In genomic region chr5:60677831-60678664, GRCh38 we compare ENCODE assay signal across 8 cellular contexts. TPM values are rescaled to one million over a fixed set of nuclear protein-coding genes. Genes with fewer than 3 reads are reported as not detected.
A peak's percentile ranks its signal among the peaks of the same experiment; 100 is the strongest.
DNase-seq lines count a peak whose midpoint lies in the region; ATAC-seq and TF ChIP-seq lines count a peak whose summit lies in the region.

No MANE protein-coding gene starts in this region.

- ATAC-seq in HG02642 (IDR thresholded peaks at IDR 0.05; ENCODE audit: poor library complexity, unreplicated experiment), result peak; percentile 68

- H3K27me3 Mint-ChIP-seq in progenitor cell of endocrine pancreas, result no peaks in the 10 kb centered on the region

- H3K27ac ChIP-seq in OCI-LY3 (ENCODE audit: low read length), result no peak overlapping the region

- no peak overlapping the region for H3K4me3 Mint-ChIP-seq in progenitor cell of endocrine pancreas (ENCODE audit: low read depth)

- H3K27ac Mint-ChIP-seq in progenitor cell of endocrine pancreas, result no peak overlapping the region

- H3K79me2 ChIP-seq in OCI-LY3 (ENCODE audit: low read length), result peaks cover 33% of the 10 kb centered on the region

- no peak overlapping the region for H2AFZ ChIP-seq in OCI-LY3 (ENCODE audit: low read depth, low read length)

- H3K4me2 ChIP-seq in OCI-LY3 (ENCODE audit: low read length), result no peak overlapping the region

- no peaks in the 10 kb centered on the region for H3K4me1 ChIP-seq in OCI-LY3 (ENCODE audit: low read length)

- no peak for DNase-seq in AG09309 (ENCODE audit: low read depth)
- DNase-seq in GM03348 (ENCODE audit: low spot score), result peak; percentile 53
- DNase-seq in erythroblast (lab: John Stamatoyannopoulos, UW), result peak; percentile 41 to 61
- DNase-seq in progenitor cell of endocrine pancreas (ENCODE audit: low spot score, unreplicated experiment), result no peak
- no peak for DNase-seq in activated T-cell treated with anti-CD3 and anti-CD28 coated beads, Interleukin-2, amount 50 U/mL, for 1 hour
- DNase-seq in activated CD4-positive, CD25-positive, alpha-beta regulatory T cell (lab: John Stamatoyannopoulos, UW), result no peak

- TF ChIP-seq POLR2A in erythroblast (IDR thresholded peaks at IDR 0.05; ENCODE audit: low read length), result no peak

- H3K9ac ChIP-seq in OCI-LY3 (ENCODE audit: low read length), result no peak overlapping the region

- H3K36me3 Mint-ChIP-seq in progenitor cell of endocrine pancreas (ENCODE audit: insufficient read depth), result peaks cover 7% of the 10 kb centered on the region

- no peaks in the 10 kb centered on the region for H3K9me3 ChIP-seq in OCI-LY3 (ENCODE audit: insufficient read depth, low read length)

- no peaks in the 10 kb centered on the region for H3K36me3 ChIP-seq in OCI-LY3 (replicated peaks; ENCODE audit: low read depth, low read length)

- H3K27me3 ChIP-seq in OCI-LY3 (ENCODE audit: low read depth, low read length), result no peaks in the 10 kb centered on the region

- peak; percentile 43 for TF ChIP-seq CTCF in AG09309 (IDR thresholded peaks at IDR 0.05; ENCODE audit: control insufficient read depth, insufficient read depth, low read depth, low read length, missing control alignments)
- peak; percentile 63 for TF ChIP-seq CTCF in OCI-LY3 (IDR thresholded peaks at IDR 0.05; ENCODE audit: low read depth, low read length)
- TF ChIP-seq CTCF in progenitor cell of endocrine pancreas (IDR thresholded peaks at IDR 0.05; ENCODE audit: unreplicated experiment), result peak; percentile 67

- H3K9me3 Mint-ChIP-seq in progenitor cell of endocrine pancreas (ENCODE audit: low read depth), result no peaks in the 10 kb centered on the region

- H3K4me1 Mint-ChIP-seq in progenitor cell of endocrine pancreas (ENCODE audit: low read depth), result peaks cover 40% of the 10 kb centered on the region

- H4K20me1 ChIP-seq in OCI-LY3 (ENCODE audit: insufficient read depth, low read length), result no peaks in the 10 kb centered on the region

- no peak overlapping the region for H3K4me3 ChIP-seq in AG09309 (ENCODE audit: control insufficient read depth, low read depth, low read length)
- no peak overlapping the region for H3K4me3 ChIP-seq in OCI-LY3 (ENCODE audit: low read length)

RNA-seq across cellular contexts. Expression of gene DEPDC1B, which starts 21.9 kb away (rescaled TPM):
- 37.0 and 38.5 TPM in 2 replicates for total RNA-seq in progenitor cell of endocrine pancreas

Comparison
In these comparisons a context has a peak if more than half of its experiments do, and no peak if none do; other contexts are left out.
1. DNase-seq: peak in GM03348 (single experiment) and erythroblast (2 of 2); none in AG09309 (single experiment), progenitor cell of endocrine pancreas (single experiment), activated T-cell treated with anti-CD3 and anti-CD28 coated beads, Interleukin-2, amount 50 U/mL, for 1 hour (single experiment) and activated CD4-positive, CD25-positive, alpha-beta regulatory T cell (0 of 4).
2. Peak in every context shown above with its lines, with median percentiles within 50 percentile points of each other: CTCF ChIP-seq.